12 cellular contexts compared by ENCODE assay signal in genomic region chr18:95580-95979, GRCh38. TPM values are rescaled to one million over a fixed set of nuclear protein-coding genes. Genes with fewer than 3 reads are reported as not detected.
DNase-seq lines count a peak whose midpoint lies in the region; ATAC-seq and TF ChIP-seq lines count a peak whose summit lies in the region.
"Not testable (repeated sequence)": the region's sequence is repeated elsewhere in the genome, so short reads cannot be mapped to it uniquely, and the experiment has no call there.
"Had no signal": no experiment of that assay in that cellular context is flagged by ENCODE, and none has a peak within 500 bp of the region (broad histone marks: within the 10 kb centered on the region; RNA-seq: fewer than 3 reads in every experiment).

No MANE protein-coding gene starts in this region.

- peak; percentile 1 for DNase-seq in GM10248 (ENCODE audit: extremely low spot score)
- DNase-seq in Panc1 (ENCODE audit: low read depth, low spot score); effector memory CD8-positive, alpha-beta T cell; naive thymus-derived CD4-positive, alpha-beta T cell; upper lobe of right lung: not testable (repeated sequence)
- DNase-seq in activated gamma-delta T cell (lab: John Stamatoyannopoulos, UW) = peak; percentile 14
- DNase-seq in posterior vena cava (ENCODE audit: low spot score) = peak; percentile 17

- not testable (repeated sequence) for H3K4me3 Mint-ChIP-seq in effector memory CD8-positive, alpha-beta T cell; naive thymus-derived CD4-positive, alpha-beta T cell

- CTCF ChIA-PET in GM10248 (lab: Yijun Ruan, JAX) = interaction anchor here (0.6 to 1.0 kb wide), 6 partner anchors 26 to 608 kb away, joined by 3 to 4 read pairs (median 3); no protein-coding TSS in a partner anchor
- CTCF ChIA-PET in Panc1 (lab: Charles Lee); naive thymus-derived CD4-positive, alpha-beta T cell (lab: Charles Lee): not testable (repeated sequence)

- POLR2A ChIA-PET in GM10248 (lab: Yijun Ruan, JAX); Panc1 (lab: Charles Lee); naive thymus-derived CD4-positive, alpha-beta T cell (lab: Charles Lee): not testable (repeated sequence)

- not testable (repeated sequence) for H3K27me3 ChIP-seq in Panc1 (ENCODE audit: control insufficient read depth, insufficient read depth, low read length); naive thymus-derived CD4-positive, alpha-beta T cell (ENCODE audit: control insufficient read depth in 2 of 2, insufficient read depth in 2 of 2, low read length in 2 of 2); upper lobe of right lung

- H3K4me1 Mint-ChIP-seq in effector memory CD8-positive, alpha-beta T cell (ENCODE audit: low read depth in 2 of 2); naive thymus-derived CD4-positive, alpha-beta T cell: not testable (repeated sequence)

- ATAC-seq in Panc1 (peak; percentile 38; the same call in 1 of the 2 replicates), upper lobe of right lung (peak; percentile 47)
- not testable (repeated sequence) for ATAC-seq in effector memory CD8-positive, alpha-beta T cell (replicated peaks)
- ATAC-seq in naive thymus-derived CD4-positive, alpha-beta T cell = peak; percentile 17

- not testable (repeated sequence) for H3K27ac ChIP-seq in Panc1 (ENCODE audit: low read length); naive thymus-derived CD4-positive, alpha-beta T cell (ENCODE audit: low read depth, low read length); upper lobe of right lung

- not testable (repeated sequence) for H3K4me1 ChIP-seq in Panc1 (ENCODE audit: control insufficient read depth, insufficient read depth, low read length); naive thymus-derived CD4-positive, alpha-beta T cell (ENCODE audit: control insufficient read depth in 2 of 2, insufficient read depth in 2 of 2, low read length in 2 of 2); upper lobe of right lung

- in situ Hi-C loops in Panc1 (cut with HindIII; ENCODE audit: low pct_unique_long_range_greater_than_20kb, low sequenced_read_pairs) = not testable (repeated sequence)

- peaks cover 19% of the 10 kb centered on the region for H3K36me3 Mint-ChIP-seq in effector memory CD8-positive, alpha-beta T cell (ENCODE audit: insufficient read depth)
- H3K36me3 Mint-ChIP-seq in naive thymus-derived CD4-positive, alpha-beta T cell = not testable (repeated sequence)

- H3K27ac Mint-ChIP-seq in effector memory CD8-positive, alpha-beta T cell = peak overlapping the region; percentile 30 to 65
- peak overlapping the region in 2 of 9 donors; percentile 60 to 84 for H3K27ac Mint-ChIP-seq in naive thymus-derived CD4-positive, alpha-beta T cell

- not testable (repeated sequence) for H3K27me3 Mint-ChIP-seq in effector memory CD8-positive, alpha-beta T cell; naive thymus-derived CD4-positive, alpha-beta T cell

- not testable (repeated sequence) for H3K9me3 ChIP-seq in Panc1 (ENCODE audit: control insufficient read depth, insufficient read depth, low read depth, low read length); naive thymus-derived CD4-positive, alpha-beta T cell (ENCODE audit: control insufficient read depth in 2 of 3, low read length in 3 of 3); upper lobe of right lung

- H3K9me3 Mint-ChIP-seq in effector memory CD8-positive, alpha-beta T cell = not testable (repeated sequence)
- H3K9me3 Mint-ChIP-seq in naive thymus-derived CD4-positive, alpha-beta T cell = peaks cover 0 to 14% (median 2%) of the 10 kb centered on the region in 11 donors

- H3K4me3 ChIP-seq in Panc1 (ENCODE audit: low read depth in 2 of 2, low read length in 2 of 2); naive thymus-derived CD4-positive, alpha-beta T cell (ENCODE audit: low read length); upper lobe of right lung: not testable (repeated sequence)

- not testable (repeated sequence) for H3K36me3 ChIP-seq in Panc1 (ENCODE audit: control insufficient read depth, insufficient read depth, low read length); naive thymus-derived CD4-positive, alpha-beta T cell (ENCODE audit: control insufficient read depth in 2 of 3, insufficient read depth in 3 of 3, low read length in 3 of 3); upper lobe of right lung

- not testable (repeated sequence) for BruUV-seq in Panc1 (replicated peaks; lab: Mats Ljungman, UMichigan)

- not testable (repeated sequence) for TF ChIP-seq CTCF in GM10248 (IDR thresholded peaks at IDR 0.05; ENCODE audit: control extremely low read depth, extremely low read depth, low read depth, missing control alignments); Panc1 (IDR thresholded peaks at IDR 0.05); upper lobe of right lung (IDR thresholded peaks at IDR 0.05)

- intact Hi-C loops in Panc1 (cut with micrococcal nuclease; ENCODE audit: unreplicated experiment); naive thymus-derived CD4-positive, alpha-beta T cell (cut with micrococcal nuclease); posterior vena cava (cut with DNase I); upper lobe of right lung (cut with DNase I): not testable (repeated sequence)

RNA-seq across cellular contexts. Expression of gene TUBB8B, which starts 46.2 kb away (rescaled TPM):
- not detected for total RNA-seq in Panc1 (2021; ENCODE audit: unreplicated experiment)
- polyA plus RNA-seq in Panc1 (2012; ENCODE audit: insufficient read length) = not detected
- not detected for total RNA-seq in naive thymus-derived CD4-positive, alpha-beta T cell
- polyA plus RNA-seq in naive thymus-derived CD4-positive, alpha-beta T cell = not detected
- not detected for total RNA-seq in posterior vena cava
- total RNA-seq in upper lobe of right lung = 0.38 TPM
- total RNA-seq: CD4-positive, alpha-beta T cell; GM12878; HFFc6; HT1080; IMR-90 had no signal
- polyA plus RNA-seq: GM12878, IMR-90 had no signal
